ENCODE assay signal across 18 cellular contexts in the genomic region with DNA sequence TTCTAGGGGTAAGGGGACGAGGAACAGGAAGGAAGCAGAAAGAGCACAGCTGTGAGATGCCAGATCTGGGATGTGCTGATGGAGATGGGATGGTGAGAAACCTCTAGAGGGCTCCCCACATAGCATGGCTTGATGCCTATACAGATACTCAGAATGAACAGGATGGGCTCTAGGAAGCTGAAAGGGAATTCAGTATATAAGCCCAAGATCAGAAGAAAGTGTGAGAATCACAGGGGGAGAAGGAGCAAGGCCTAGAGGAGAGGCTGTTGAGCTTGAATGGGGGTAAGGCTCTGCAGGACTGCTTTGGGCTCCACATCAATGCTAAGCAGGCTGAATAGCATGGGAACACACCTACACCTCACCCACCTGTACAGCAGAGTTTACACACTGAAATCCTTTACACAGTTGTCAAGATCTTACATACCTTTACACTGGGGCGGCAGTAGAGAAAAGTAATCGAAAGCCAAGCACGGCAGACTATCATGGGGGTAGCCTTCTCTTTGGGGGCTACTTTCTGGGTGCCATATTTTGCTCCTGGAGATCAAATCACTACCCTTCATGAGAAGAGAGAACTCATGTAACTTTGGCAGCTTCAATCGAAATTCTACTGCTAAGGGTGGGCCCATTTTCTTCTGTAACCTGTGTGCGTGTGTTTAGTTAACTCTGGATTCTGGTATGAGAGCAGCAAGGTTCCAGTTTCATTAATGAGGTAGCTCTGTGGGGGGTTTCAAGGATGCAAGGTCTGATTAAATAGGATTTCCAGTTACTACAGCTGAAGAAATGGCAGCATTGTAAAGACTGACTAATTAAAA. TPM values are rescaled to one million over a fixed set of nuclear protein-coding genes. Genes with fewer than 3 reads are reported as not detected.
DNase-seq lines count a peak whose midpoint lies in the region; ATAC-seq and TF ChIP-seq lines count a peak whose summit lies in the region.
"Had no signal": no experiment of that assay in that cellular context is flagged by ENCODE, and none has a peak within 500 bp of the region (broad histone marks: within the 10 kb centered on the region; RNA-seq: fewer than 3 reads in every experiment).

No MANE protein-coding gene starts in this region.

- H3K27me3 ChIP-seq in RWPE2 (ENCODE audit: insufficient read depth, poor library complexity, severe bottlenecking), result no peaks in the 10 kb centered on the region
- H3K27me3 ChIP-seq: vagina had no signal

- H3K4me1 ChIP-seq in RWPE2 (ENCODE audit: insufficient read depth, poor library complexity, severe bottlenecking), result peaks cover 8% of the 10 kb centered on the region

- peak overlapping the region; percentile 67 for H3K27ac Mint-ChIP-seq in activated naive CD4-positive, alpha-beta T cell treated with anti-CD3 and anti-CD28 coated beads for 36 hours
- H3K27ac Mint-ChIP-seq in brain, result peak overlapping the region in 3 of 5 experiments; percentile 9 to 89 (median 51)
- H3K27ac Mint-ChIP-seq: dendritic cell treated with granulocyte-macrophage colony-stimulating factor and Interleukin-4, amounts not matched to agents 40 ng/mL and 50 ng/mL, for 4 days had no signal

- peaks cover 8% of the 10 kb centered on the region for H3K9me3 Mint-ChIP-seq in activated naive CD4-positive, alpha-beta T cell treated with anti-CD3 and anti-CD28 coated beads for 36 hours
- peaks cover 2 to 8% (median 2%) of the 10 kb centered on the region in 5 experiments for H3K9me3 Mint-ChIP-seq in brain

- no peak overlapping the region for H3K4me3 ChIP-seq in RWPE2 (ENCODE audit: severe bottlenecking)
- H3K4me3 ChIP-seq: prostate gland, SJSA1, vagina had no signal

- TF ChIP-seq CTCF in RWPE2 (IDR thresholded peaks at IDR 0.05; ENCODE audit: poor library complexity, severe bottlenecking), result peak; percentile 5
- no peak for TF ChIP-seq CTCF in brain (conservative IDR thresholded peaks at IDR 0.05)

- H3K4me3 Mint-ChIP-seq in activated naive CD4-positive, alpha-beta T cell treated with anti-CD3 and anti-CD28 coated beads for 36 hours, result no peak overlapping the region
- H3K4me3 Mint-ChIP-seq in brain, result peak overlapping the region in 1 of 5 experiments; percentile 30
- H3K4me3 Mint-ChIP-seq: dendritic cell treated with granulocyte-macrophage colony-stimulating factor and Interleukin-4, amounts not matched to agents 40 ng/mL and 50 ng/mL, for 4 days had no signal

- H3K36me3 Mint-ChIP-seq in activated naive CD4-positive, alpha-beta T cell treated with anti-CD3 and anti-CD28 coated beads for 36 hours (ENCODE audit: low read depth), result peaks cover 8% of the 10 kb centered on the region
- no peaks in the 10 kb centered on the region for H3K36me3 Mint-ChIP-seq in brain

- ATAC-seq in RWPE2 (ENCODE audit: low read depth) (no peak), HG03025 (IDR thresholded peaks at IDR 0.05; ENCODE audit: low FRiP score, unreplicated experiment) (no peak), HG03354 (IDR thresholded peaks at IDR 0.05; ENCODE audit: poor library complexity, severe bottlenecking, unreplicated experiment) (no peak), GM21423 (IDR thresholded peaks at IDR 0.05; ENCODE audit: unreplicated experiment) (no peak)
- peak; percentile 52 for ATAC-seq in stimulated activated naive CD8-positive, alpha-beta T cell treated with anti-CD3 and anti-CD28 coated beads, Interleukin-15, Interleukin-2, amounts not matched to agents 100 U/mL and 50 U/mL, for 24 hours

- DNase-seq in activated naive CD4-positive, alpha-beta T cell treated with anti-CD3 and anti-CD28 coated beads for 36 hours, result no peak
- no peak for DNase-seq in activated naive CD4-positive, alpha-beta T cell (lab: John Stamatoyannopoulos, UW)
- no peak for DNase-seq in RWPE2 (ENCODE audit: low spot score)
- DNase-seq in stimulated activated naive CD8-positive, alpha-beta T cell treated with anti-CD3 and anti-CD28 coated beads, Interleukin-15, Interleukin-2, amounts not matched to agents 100 U/mL and 50 U/mL, for 24 hours, result no peak
- DNase-seq: activated CD4-positive, CD25-positive, alpha-beta regulatory T cell; KG1; kidney; NCI-H187 treated with DMSO at 0.1 percent for 48 hours; stimulated activated CD8-positive, alpha-beta memory T cell treated with anti-CD3 and anti-CD28 coated beads, Interleukin-4, amount 100 ng/mL, for 48 hours had no signal

- no peaks in the 10 kb centered on the region for H3K9me3 ChIP-seq in RWPE2 (ENCODE audit: severe bottlenecking)
- H3K9me3 ChIP-seq: prostate gland, SJSA1, vagina had no signal

- intact Hi-C loops in activated naive CD4-positive, alpha-beta T cell treated with anti-CD3 and anti-CD28 coated beads for 36 hours (cut with micrococcal nuclease), result loop anchor here (1.0 to 10.0 kb wide), 6 partner anchors 9 to 327 kb away; a partner anchor contains a TSS

- no peaks in the 10 kb centered on the region for H3K36me3 ChIP-seq in RWPE2 (ENCODE audit: low read depth)
- H3K36me3 ChIP-seq: prostate gland, SJSA1 had no signal

- no peak overlapping the region for H3K27ac ChIP-seq in RWPE2 (ENCODE audit: poor library complexity, severe bottlenecking)
- H3K27ac ChIP-seq: prostate gland, SJSA1, vagina had no signal

- peaks cover 64% of the 10 kb centered on the region for H3K4me1 Mint-ChIP-seq in activated naive CD4-positive, alpha-beta T cell treated with anti-CD3 and anti-CD28 coated beads for 36 hours (ENCODE audit: low read depth)
- H3K4me1 Mint-ChIP-seq in brain, result peaks cover 34% of the 10 kb centered on the region

- CTCF ChIA-PET in activated naive CD4-positive, alpha-beta T cell treated with anti-CD3 and anti-CD28 coated beads for 36 hours (lab: Charles Lee), result interaction anchor here (0.9 to 2.1 kb wide), 7 partner anchors 8 to 150 kb away, joined by 3 to 8 read pairs (median 3); a partner anchor contains a TSS

- H3K27me3 Mint-ChIP-seq in activated naive CD4-positive, alpha-beta T cell treated with anti-CD3 and anti-CD28 coated beads for 36 hours (ENCODE audit: low read depth), result peaks cover 13% of the 10 kb centered on the region
- H3K27me3 Mint-ChIP-seq in brain, result peaks cover 13% of the 10 kb centered on the region

RNA-seq across cellular contexts. Expression of a gene that starts 30.6 kb away (rescaled TPM):
- 10 to 100 TPM; 14.0 to 14.7 TPM for total RNA-seq in activated naive CD4-positive, alpha-beta T cell treated with anti-CD3 and anti-CD28 coated beads for 36 hours
- polyA plus RNA-seq in brain (ENCODE audit: insufficient read depth, low read depth, low replicate concordance), result 40.9 TPM
- total RNA-seq: Daoy had no signal
